16 cellular contexts compared by ENCODE assay signal in the genomic region with DNA sequence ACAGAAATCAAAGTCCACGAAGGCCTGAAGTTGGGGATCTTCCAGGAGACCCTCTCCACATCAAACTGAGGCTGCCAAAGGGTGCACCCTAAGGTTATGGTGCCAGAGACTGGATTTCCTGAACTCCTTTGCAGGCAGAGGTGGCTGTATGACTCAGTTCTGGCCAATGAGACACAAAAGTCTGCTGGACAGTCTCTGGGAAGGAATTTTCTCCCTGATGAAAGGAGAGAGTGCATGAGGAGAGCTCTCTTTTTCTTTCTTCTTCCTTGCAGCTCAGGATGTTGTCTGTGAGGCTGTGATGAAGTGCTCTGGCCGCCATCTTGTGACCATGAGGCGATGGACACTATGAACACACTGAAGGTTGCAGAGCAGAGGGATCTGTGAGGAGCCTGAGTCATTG.
A peak's percentile ranks its signal among the peaks of the same experiment; 100 is the strongest.
DNase-seq lines count a peak whose midpoint lies in the region; ATAC-seq and TF ChIP-seq lines count a peak whose summit lies in the region.
"Had no signal": no experiment of that assay in that cellular context is flagged by ENCODE, and none has a peak within 500 bp of the region (broad histone marks: within the 10 kb centered on the region; RNA-seq: fewer than 3 reads in every experiment).

No MANE protein-coding gene starts in this region.

- no peaks in the 10 kb centered on the region for H3K4me1 Mint-ChIP-seq in GM23338

- H3K27ac ChIP-seq in GM23338 (ENCODE audit: low read depth) (no peak overlapping the region), Peyer's patch (no peak overlapping the region)

- no peak overlapping the region for H3K27ac Mint-ChIP-seq in GM23338
- H3K27ac Mint-ChIP-seq: CD4-positive, alpha-beta T cell; IgD-negative memory B cell had no signal

- no peak for TF ChIP-seq POLR2A in Peyer's patch (IDR thresholded peaks at IDR 0.05)

- ATAC-seq in GM23338, result no peak
- ATAC-seq: Panc1 had no signal

- no peak overlapping the region for H3K4me3 Mint-ChIP-seq in GM23338
- H3K4me3 Mint-ChIP-seq: CD4-positive, alpha-beta T cell; IgD-negative memory B cell had no signal

- H3K9me3 Mint-ChIP-seq in GM23338, result no peaks in the 10 kb centered on the region
- H3K9me3 Mint-ChIP-seq: CD4-positive, alpha-beta T cell; IgD-negative memory B cell had no signal

- no peak overlapping the region for H3K4me3 ChIP-seq in GM23338
- H3K4me3 ChIP-seq in fibroblast of mammary gland (ENCODE audit: control insufficient read depth, low read depth, low read length), result no peak overlapping the region
- no peak overlapping the region for H3K4me3 ChIP-seq in Peyer's patch

- H3K9me2 ChIP-seq in GM23338 (ENCODE audit: insufficient read depth), result 0 out of 2 replicates have a peak, but pooled peaks cover 5% of the 10 kb centered on the region

- peaks cover 4% of the 10 kb centered on the region for H3K27me3 Mint-ChIP-seq in GM23338 (ENCODE audit: insufficient read depth, low read depth, poor library complexity)

- H2AFZ ChIP-seq in GM23338, result peak overlapping the region; percentile 14; the same call in 1 of the 2 replicates

- H3F3A ChIP-seq in GM23338 (replicated peaks; ENCODE audit: low read depth), result no peaks in the 10 kb centered on the region

- no peak for TF ChIP-seq CTCF in GM23338 (conservative IDR thresholded peaks at IDR 0.05; ENCODE audit: low read depth in 2 of 2)
- no peak for TF ChIP-seq CTCF in fibroblast of mammary gland (conservative IDR thresholded peaks at IDR 0.05; ENCODE audit: control insufficient read depth, insufficient read depth, low read depth, low read length)
- no peak for TF ChIP-seq CTCF in Peyer's patch (IDR thresholded peaks at IDR 0.05)

- H3K9me3 ChIP-seq in Peyer's patch, result no peaks in the 10 kb centered on the region

- no peaks in the 10 kb centered on the region for H3K4me1 ChIP-seq in GM23338 (ENCODE audit: insufficient read depth)
- no peaks in the 10 kb centered on the region for H3K4me1 ChIP-seq in Peyer's patch

- no peaks in the 10 kb centered on the region for H3K79me2 ChIP-seq in GM23338 (replicated peaks; ENCODE audit: insufficient read depth)

- H3K36me3 ChIP-seq in GM23338 (ENCODE audit: insufficient read depth) (no peaks in the 10 kb centered on the region), Peyer's patch (no peaks in the 10 kb centered on the region)

- H3K27me3 ChIP-seq in GM23338 (ENCODE audit: insufficient read depth) (0 out of 2 replicates have a peak, but pooled peaks cover 5% of the 10 kb centered on the region), Peyer's patch (no peaks in the 10 kb centered on the region)

- H3K36me3 Mint-ChIP-seq in GM23338 (ENCODE audit: low read depth), result no peaks in the 10 kb centered on the region
- H3K36me3 Mint-ChIP-seq: IgD-negative memory B cell had no signal

- DNase-seq in AG08395 (ENCODE audit: low spot score) (peak; percentile 49), GM23338 (ENCODE audit: low spot score) (no peak), RPMI7951 (ENCODE audit: low read depth) (peak; percentile 61), fibroblast of mammary gland (ENCODE audit: low read depth) (peak; percentile 9), Peyer's patch (no peak), cerebellar cortex (ENCODE audit: low spot score) (no peak)
- no peak for DNase-seq in activated CD4-positive, alpha-beta T cell treated with anti-CD3 and anti-CD28 coated beads, Interleukin-2, amount 50 U/mL, for 48 hours
- DNase-seq in activated effector memory CD4-positive, alpha-beta T cell treated with Interleukin-2 at 50 U/mL for 16 hours, result no peak
- DNase-seq: CD4-positive, alpha-beta T cell; DMS79 treated with DMSO at 0.1 percent for 48 hours; NCI-H1048; NCI-H2107; NCI-H345; SHP77 had no signal

- H4K20me1 ChIP-seq in GM23338 (replicated peaks; ENCODE audit: insufficient read depth), result no peaks in the 10 kb centered on the region

- H3K4me2 ChIP-seq in GM23338, result no peak overlapping the region

TF ChIP-seq in GM23338, 12 proteins besides CTCF, POLR2A, EP300 and RAD21:
- TF ChIP-seq JUNB (IDR thresholded peaks at IDR 0.05; ENCODE audit: unreplicated experiment) (no peak), ZNF114 (CRISPR knock-in tag; IDR thresholded peaks at IDR 0.05) (no peak), CREB1 (CRISPR knock-in tag; IDR thresholded peaks at IDR 0.05; ENCODE audit: low read depth) (no peak), EZH2phosphoT487 (IDR thresholded peaks at IDR 0.05; ENCODE audit: unreplicated experiment) (no peak)
- TF ChIP-seq, protein P1, sequence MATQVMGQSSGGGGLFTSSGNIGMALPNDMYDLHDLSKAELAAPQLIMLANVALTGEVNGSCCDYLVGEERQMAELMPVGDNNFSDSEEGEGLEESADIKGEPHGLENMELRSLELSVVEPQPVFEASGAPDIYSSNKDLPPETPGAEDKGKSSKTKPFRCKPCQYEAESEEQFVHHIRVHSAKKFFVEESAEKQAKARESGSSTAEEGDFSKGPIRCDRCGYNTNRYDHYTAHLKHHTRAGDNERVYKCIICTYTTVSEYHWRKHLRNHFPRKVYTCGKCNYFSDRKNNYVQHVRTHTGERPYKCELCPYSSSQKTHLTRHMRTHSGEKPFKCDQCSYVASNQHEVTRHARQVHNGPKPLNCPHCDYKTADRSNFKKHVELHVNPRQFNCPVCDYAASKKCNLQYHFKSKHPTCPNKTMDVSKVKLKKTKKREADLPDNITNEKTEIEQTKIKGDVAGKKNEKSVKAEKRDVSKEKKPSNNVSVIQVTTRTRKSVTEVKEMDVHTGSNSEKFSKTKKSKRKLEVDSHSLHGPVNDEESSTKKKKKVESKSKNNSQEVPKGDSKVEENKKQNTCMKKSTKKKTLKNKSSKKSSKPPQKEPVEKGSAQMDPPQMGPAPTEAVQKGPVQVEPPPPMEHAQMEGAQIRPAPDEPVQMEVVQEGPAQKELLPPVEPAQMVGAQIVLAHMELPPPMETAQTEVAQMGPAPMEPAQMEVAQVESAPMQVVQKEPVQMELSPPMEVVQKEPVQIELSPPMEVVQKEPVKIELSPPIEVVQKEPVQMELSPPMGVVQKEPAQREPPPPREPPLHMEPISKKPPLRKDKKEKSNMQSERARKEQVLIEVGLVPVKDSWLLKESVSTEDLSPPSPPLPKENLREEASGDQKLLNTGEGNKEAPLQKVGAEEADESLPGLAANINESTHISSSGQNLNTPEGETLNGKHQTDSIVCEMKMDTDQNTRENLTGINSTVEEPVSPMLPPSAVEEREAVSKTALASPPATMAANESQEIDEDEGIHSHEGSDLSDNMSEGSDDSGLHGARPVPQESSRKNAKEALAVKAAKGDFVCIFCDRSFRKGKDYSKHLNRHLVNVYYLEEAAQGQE (IDR thresholded peaks at IDR 0.05; ENCODE audit: unreplicated experiment), result no peak

Comparison
In these comparisons a context has a peak if more than half of its experiments do, and no peak if none do; other contexts are left out.
1. DNase-seq: peak in AG08395 (single experiment), RPMI7951 (single experiment) and fibroblast of mammary gland (single experiment); none in GM23338 (single experiment), Peyer's patch (0 of 3), activated CD4-positive, alpha-beta T cell treated with anti-CD3 and anti-CD28 coated beads, Interleukin-2, amount 50 U/mL, for 48 hours (0 of 2), activated effector memory CD4-positive, alpha-beta T cell treated with Interleukin-2 at 50 U/mL for 16 hours (single experiment) and cerebellar cortex (single experiment).